In the genomic region with DNA sequence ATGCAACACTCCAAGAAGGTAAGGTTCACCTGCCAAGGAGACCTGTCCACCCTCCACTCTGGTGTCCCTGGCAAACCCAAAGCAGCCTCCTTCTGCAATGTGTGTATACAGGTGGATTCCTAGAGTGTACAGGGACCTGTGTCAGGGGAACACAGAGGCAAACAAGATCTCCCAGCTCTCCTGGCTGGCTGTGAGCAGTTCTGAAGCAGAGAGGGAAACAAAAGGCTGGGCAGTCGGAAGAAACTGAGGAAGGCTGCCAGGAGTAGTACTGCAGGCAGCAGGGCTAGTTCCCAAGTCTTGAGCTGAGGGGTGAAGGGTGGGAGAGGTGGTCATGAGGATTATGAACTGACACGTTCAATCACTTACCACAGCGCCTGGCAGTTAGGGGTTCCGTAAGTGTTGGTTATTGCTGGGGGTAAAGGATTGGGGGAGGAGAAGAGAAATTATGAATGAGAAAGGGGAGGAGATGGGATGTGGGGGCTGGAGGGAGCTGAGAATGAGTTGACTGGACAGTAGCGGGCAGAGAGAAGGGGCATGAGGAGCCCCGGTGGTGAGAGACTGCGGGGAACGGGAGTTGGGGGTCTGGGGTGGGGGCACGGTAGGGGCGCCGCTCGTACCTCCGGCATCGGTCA, we compare ENCODE assay signal across 1 cellular context.
A peak's percentile ranks its signal among the peaks of the same experiment; 100 is the strongest.
TF ChIP-seq lines count a peak whose summit lies in the region.

No MANE protein-coding gene starts in this region.

TF ChIP-seq in K562, 482 proteins besides CTCF, POLR2A, EP300 and RAD21:
- TF ChIP-seq SREBF1 (IDR thresholded peaks at IDR 0.05; ENCODE audit: borderline replicate concordance, low read depth, low read length) (no peak), FOXA1 (IDR thresholded peaks at IDR 0.05; ENCODE audit: borderline replicate concordance) (no peak), LEF1 (IDR thresholded peaks at IDR 0.05) (0 out of 2 replicates have a peak, but pooled peaks have one; percentile 7), HDAC2 (IDR thresholded peaks at IDR 0.05) (no peak), ZBTB2 (IDR thresholded peaks at IDR 0.05) (0 out of 2 replicates have a peak, but pooled peaks have one; percentile 14), PCBP1 (IDR thresholded peaks at IDR 0.05; ENCODE audit: low read depth, low read length, poor library complexity, severe bottlenecking) (no peak), ZNF121 (CRISPR knock-in tag; conservative IDR thresholded peaks at IDR 0.05) (no peak), PHB2 (IDR thresholded peaks at IDR 0.05; ENCODE audit: low read depth) (no peak), ZNF263 (CRISPR knock-in tag; IDR thresholded peaks at IDR 0.05; ENCODE audit: borderline replicate concordance) (0 out of 2 replicates have a peak, but pooled peaks have one; percentile 7), ZNF583 (CRISPR knock-in tag; IDR thresholded peaks at IDR 0.05) (no peak), ZNF224 (CRISPR knock-in tag; IDR thresholded peaks at IDR 0.05) (0 out of 2 replicates have a peak, but pooled peaks have one; percentile 9), HDGF (IDR thresholded peaks at IDR 0.05) (peak; percentile 18; the same call in 1 of the 2 replicates), ZNF561 (CRISPR knock-in tag; conservative IDR thresholded peaks at IDR 0.05) (no peak), BMI1 (IDR thresholded peaks at IDR 0.05; ENCODE audit: low read length) (no peak), POU5F1 (IDR thresholded peaks at IDR 0.05; ENCODE audit: borderline replicate concordance, low read depth, low read length, partially characterized antibody) (no peak), ZNF740 (CRISPR knock-in tag; IDR thresholded peaks at IDR 0.05) (no peak), ZNF740 (tag; IDR thresholded peaks at IDR 0.05) (no peak), MLLT1 (IDR thresholded peaks at IDR 0.05) (no peak)
- TF ChIP-seq, protein P1, sequence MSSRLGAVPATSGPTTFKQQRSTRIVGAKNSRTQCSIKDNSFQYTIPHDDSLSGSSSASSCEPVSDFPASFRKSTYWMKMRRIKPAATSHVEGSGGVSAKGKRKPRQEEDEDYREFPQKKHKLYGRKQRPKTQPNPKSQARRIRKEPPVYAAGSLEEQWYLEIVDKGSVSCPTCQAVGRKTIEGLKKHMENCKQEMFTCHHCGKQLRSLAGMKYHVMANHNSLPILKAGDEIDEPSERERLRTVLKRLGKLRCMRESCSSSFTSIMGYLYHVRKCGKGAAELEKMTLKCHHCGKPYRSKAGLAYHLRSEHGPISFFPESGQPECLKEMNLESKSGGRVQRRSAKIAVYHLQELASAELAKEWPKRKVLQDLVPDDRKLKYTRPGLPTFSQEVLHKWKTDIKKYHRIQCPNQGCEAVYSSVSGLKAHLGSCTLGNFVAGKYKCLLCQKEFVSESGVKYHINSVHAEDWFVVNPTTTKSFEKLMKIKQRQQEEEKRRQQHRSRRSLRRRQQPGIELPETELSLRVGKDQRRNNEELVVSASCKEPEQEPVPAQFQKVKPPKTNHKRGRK (tag; IDR thresholded peaks at IDR 0.05): no peak
- TF ChIP-seq, protein P2, sequence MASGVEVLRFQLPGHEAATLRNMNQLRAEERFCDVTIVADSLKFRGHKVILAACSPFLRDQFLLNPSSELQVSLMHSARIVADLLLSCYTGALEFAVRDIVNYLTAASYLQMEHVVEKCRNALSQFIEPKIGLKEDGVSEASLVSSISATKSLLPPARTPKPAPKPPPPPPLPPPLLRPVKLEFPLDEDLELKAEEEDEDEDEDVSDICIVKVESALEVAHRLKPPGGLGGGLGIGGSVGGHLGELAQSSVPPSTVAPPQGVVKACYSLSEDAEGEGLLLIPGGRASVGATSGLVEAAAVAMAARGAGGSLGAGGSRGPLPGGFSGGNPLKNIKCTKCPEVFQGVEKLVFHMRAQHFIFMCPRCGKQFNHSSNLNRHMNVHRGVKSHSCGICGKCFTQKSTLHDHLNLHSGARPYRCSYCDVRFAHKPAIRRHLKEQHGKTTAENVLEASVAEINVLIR (CRISPR knock-in tag; IDR thresholded peaks at IDR 0.05): no peak
